13 cellular contexts compared by ENCODE assay signal in genomic region chr1:19392221-19392620, GRCh38.
DNase-seq lines count a peak whose midpoint lies in the region; ATAC-seq and TF ChIP-seq lines count a peak whose summit lies in the region.
"Had no signal": no experiment of that assay in that cellular context is flagged by ENCODE, and none has a peak within 500 bp of the region (broad histone marks: within the 10 kb centered on the region; RNA-seq: fewer than 3 reads in every experiment).

No MANE protein-coding gene starts in this region.

- no peak for TF ChIP-seq POLR2A in gastrocnemius medialis (IDR thresholded peaks at IDR 0.05)

- peak overlapping the region; percentile 92 for H3K4me3 Mint-ChIP-seq in CD4-positive, alpha-beta T cell

- in situ Hi-C loops in gastrocnemius medialis (cut with MboI; ENCODE audit: low sequenced_read_pairs in 4 of 4): loop anchor here in 1 of 4 donors (25.0 kb wide), 1 partner anchor 95 kb away; the partner anchor contains the start of gene CAPZB
- in situ Hi-C loops in brain microvascular endothelial cell (cut with HindIII; ENCODE audit: low pct_ligation_motif_present, low sequenced_read_pairs): loop anchor here (25.0 kb wide), 1 partner anchor 245 kb away; the partner anchor contains the start of gene NBL1

- H3K4me1 Mint-ChIP-seq in CD4-positive, alpha-beta T cell (ENCODE audit: low read depth): peaks cover 85% of the 10 kb centered on the region

- intact Hi-C loops in CD4-positive, alpha-beta T cell (cut with DNase I, micrococcal nuclease): loop anchor here (5.0 kb wide), 3 partner anchors 45 to 205 kb away; a partner anchor contains a TSS
- intact Hi-C loops in dorsolateral prefrontal cortex (cut with DNase I): loop anchor here in 1 of 2 donors (10.0 kb wide), 1 partner anchor 47 kb away; no protein-coding TSS in a partner anchor
- intact Hi-C loops in gastrocnemius medialis (cut with DNase I; ENCODE audit: low total_unique reads): loop anchor here (5.0 kb wide), 1 partner anchor 205 kb away; a partner anchor contains a TSS

- no peak overlapping the region for H2AFZ ChIP-seq in OCI-LY1 (ENCODE audit: low read length)

- no peaks in the 10 kb centered on the region for H3K9me2 ChIP-seq in OCI-LY1 (ENCODE audit: low read depth, low read length)

- H3K4me1 ChIP-seq in OCI-LY1 (ENCODE audit: insufficient read depth, low read length, severe bottlenecking) (peaks cover 57% of the 10 kb centered on the region), gastrocnemius medialis (peaks cover 14 to 17% of the 10 kb centered on the region in 2 donors)

- H3K27me3 ChIP-seq in CD4-positive, alpha-beta T cell (ENCODE audit: control insufficient read depth, insufficient read depth, low read length): no peaks in the 10 kb centered on the region
- H3K27me3 ChIP-seq in OCI-LY1 (ENCODE audit: insufficient read depth, low read length): no peaks in the 10 kb centered on the region
- no peaks in the 10 kb centered on the region for H3K27me3 ChIP-seq in dorsolateral prefrontal cortex
- H3K27me3 ChIP-seq in gastrocnemius medialis: no peaks in the 10 kb centered on the region
- no peaks in the 10 kb centered on the region for H3K27me3 ChIP-seq in brain microvascular endothelial cell (replicated peaks)

- H3K4me2 ChIP-seq in OCI-LY1 (ENCODE audit: low read length): peak overlapping the region; percentile 45; the same call in 1 of the 2 replicates

- no peaks in the 10 kb centered on the region for H3K27me3 Mint-ChIP-seq in CD4-positive, alpha-beta T cell

- H3K9me3 ChIP-seq in CD4-positive, alpha-beta T cell (ENCODE audit: control insufficient read depth, low read length): no peaks in the 10 kb centered on the region
- H3K9me3 ChIP-seq in OCI-LY1 (ENCODE audit: low read length): no peaks in the 10 kb centered on the region
- no peaks in the 10 kb centered on the region for H3K9me3 ChIP-seq in gastrocnemius medialis

- H3F3A ChIP-seq in OCI-LY1 (ENCODE audit: insufficient read depth, low read length): no peaks in the 10 kb centered on the region

- POLR2A ChIA-PET in CD4-positive, alpha-beta T cell (lab: Charles Lee): interaction anchor here (0.7 to 2.0 kb wide), 5 partner anchors 10 to 94 kb away, joined by 3 to 21 read pairs (median 5); partner anchors contain the start of gene CAPZB

- no peaks in the 10 kb centered on the region for H3K9me3 Mint-ChIP-seq in CD4-positive, alpha-beta T cell

- DNase-seq in CD4-positive, alpha-beta T cell: no peak
- DNase-seq in dorsolateral prefrontal cortex: no peak
- DNase-seq in gastrocnemius medialis: no peak
- DNase-seq in NCI-H1694 treated with DMSO at 0.1 percent for 48 hours (lab: John Stamatoyannopoulos, UW): no peak
- DNase-seq in brain microvascular endothelial cell: no peak
- DNase-seq in pons (ENCODE audit: low spot score): no peak
- DNase-seq in iPS-NIHi7 (ENCODE audit: extremely low spot score): no peak
- DNase-seq: erythroblast; NCI-H446 treated with DMSO at 0.1 percent for 48 hours; SIG-M5; stimulated activated CD4-positive, alpha-beta T cell treated with anti-CD3 and anti-CD28 coated beads, Interleukin-2, amount 100 ng/mL, for 48 hours; trophoblast cell had no signal

- peak overlapping the region; percentile 46 for H3K27ac ChIP-seq in CD4-positive, alpha-beta T cell (ENCODE audit: low read depth, low read length)
- H3K27ac ChIP-seq in OCI-LY1 (ENCODE audit: low read depth, low read length, poor library complexity, severe bottlenecking): peak overlapping the region; percentile 84
- peak overlapping the region in 35 of 59 donors; percentile 20 to 86 (median 72) for H3K27ac ChIP-seq in dorsolateral prefrontal cortex
- H3K27ac ChIP-seq in gastrocnemius medialis: peak overlapping the region in 3 of 4 donors; percentile 38 to 71 (median 53)
- H3K27ac ChIP-seq in brain microvascular endothelial cell: no peak overlapping the region

- no peak for ATAC-seq in CD4-positive, alpha-beta T cell (ENCODE audit: poor library complexity)
- no peak for ATAC-seq in gastrocnemius medialis

- H4K20me1 ChIP-seq in OCI-LY1 (ENCODE audit: insufficient read depth, low read length): no peaks in the 10 kb centered on the region

- no peak overlapping the region for H3K4me3 ChIP-seq in OCI-LY1 (ENCODE audit: low read depth, low read length, poor library complexity, severe bottlenecking)
- H3K4me3 ChIP-seq in dorsolateral prefrontal cortex: no peak overlapping the region
- H3K4me3 ChIP-seq in gastrocnemius medialis: no peak overlapping the region
- no peak overlapping the region for H3K4me3 ChIP-seq in brain microvascular endothelial cell (ENCODE audit: low read depth, low read length)

- peak overlapping the region; percentile 94 for H3K27ac Mint-ChIP-seq in CD4-positive, alpha-beta T cell

- no peaks in the 10 kb centered on the region for H3K79me2 ChIP-seq in OCI-LY1 (ENCODE audit: insufficient read depth, low read length)

- H3K36me3 ChIP-seq in OCI-LY1 (ENCODE audit: insufficient read depth, low read length): no peaks in the 10 kb centered on the region
- no peaks in the 10 kb centered on the region for H3K36me3 ChIP-seq in gastrocnemius medialis
- H3K36me3 ChIP-seq in brain microvascular endothelial cell (replicated peaks): peaks cover 12% of the 10 kb centered on the region

- peaks cover 37% of the 10 kb centered on the region for H3K36me3 Mint-ChIP-seq in CD4-positive, alpha-beta T cell (ENCODE audit: low read depth)

- CTCF ChIA-PET in CD4-positive, alpha-beta T cell (lab: Charles Lee): interaction anchor here (0.6 to 2.7 kb wide), 6 partner anchors 9 to 255 kb away, joined by 3 to 19 read pairs (median 6); no protein-coding TSS in a partner anchor

- no peak for TF ChIP-seq CTCF in CD4-positive, alpha-beta T cell (IDR thresholded peaks at IDR 0.05)
- no peak for TF ChIP-seq CTCF in OCI-LY1 (IDR thresholded peaks at IDR 0.05; ENCODE audit: low read length)
- no peak for TF ChIP-seq CTCF in dorsolateral prefrontal cortex (IDR thresholded peaks at IDR 0.05 in 54 of 56, conservative IDR thresholded peaks at IDR 0.05 in 2 of 56; ENCODE audit: low read depth in 1 of 56, partially characterized antibody in 56 of 56)
- no peak for TF ChIP-seq CTCF in gastrocnemius medialis (IDR thresholded peaks at IDR 0.05 in 4 of 5, conservative IDR thresholded peaks at IDR 0.05 in 1 of 5)
- no peak for TF ChIP-seq CTCF in brain microvascular endothelial cell (IDR thresholded peaks at IDR 0.05; ENCODE audit: low read depth, low read length, missing control alignments)

- H3K9ac ChIP-seq in OCI-LY1 (ENCODE audit: low read length): peak overlapping the region; percentile 42; the same call in 1 of the 2 replicates
